In the genomic region with DNA sequence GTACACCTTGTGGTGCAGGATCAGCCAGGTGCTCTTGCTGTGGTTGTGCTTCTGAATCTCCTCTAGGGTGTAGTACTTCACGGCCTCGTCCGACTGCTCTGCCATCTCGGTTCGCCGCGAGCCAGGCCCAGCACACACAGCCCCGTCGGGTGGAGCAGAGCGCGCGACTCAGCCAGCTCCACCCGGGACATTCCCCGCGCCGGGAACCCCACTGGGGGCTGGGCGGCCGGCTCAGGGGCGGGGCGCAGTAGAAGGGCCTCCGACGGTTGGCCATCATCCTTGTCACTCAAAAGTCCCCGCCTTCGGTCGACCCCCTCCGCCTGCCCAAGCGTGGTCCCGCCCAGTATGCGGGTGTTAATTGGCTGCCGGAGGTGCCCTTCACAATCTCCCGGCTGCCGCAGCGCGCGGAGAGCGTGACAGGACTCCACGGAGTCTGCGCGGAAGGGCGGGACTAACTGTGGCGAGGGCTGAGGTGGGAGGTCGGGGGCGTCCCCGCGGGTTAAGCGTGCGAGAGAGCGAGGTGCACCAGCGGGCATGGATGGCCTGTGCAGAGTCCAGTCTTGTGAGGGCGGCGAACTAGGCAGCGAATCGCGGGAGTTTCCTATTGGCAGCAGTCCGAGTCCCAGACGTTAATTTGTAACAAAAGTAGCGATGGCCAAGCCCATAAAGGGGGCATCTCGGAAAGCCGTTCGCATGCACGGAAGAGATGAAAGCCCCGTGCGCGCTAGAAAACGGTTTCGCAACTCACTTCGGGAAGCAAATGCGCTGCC, we compare ENCODE assay signal across 8 cellular contexts. TPM values are rescaled to one million over a fixed set of nuclear protein-coding genes. Genes with fewer than 3 reads are reported as not detected.
DNase-seq lines count a peak whose midpoint lies in the region; ATAC-seq and TF ChIP-seq lines count a peak whose summit lies in the region.

A gene with protein sequence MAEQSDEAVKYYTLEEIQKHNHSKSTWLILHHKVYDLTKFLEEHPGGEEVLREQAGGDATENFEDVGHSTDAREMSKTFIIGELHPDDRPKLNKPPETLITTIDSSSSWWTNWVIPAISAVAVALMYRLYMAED (minus strand): TSS at position 193 of the 770 bp plus-strand sequence. CDS start 88 bp downstream, at position 105.

- TF ChIP-seq CTCF in coronary artery (IDR thresholded peaks at IDR 0.05): no peak

- intact Hi-C loops in activated CD4-positive, alpha-beta T cell treated with anti-CD3 and anti-CD28 coated beads, Interleukin-2, amount 10 ng/mL, durations not matched to agents 24 days and 14 days (cut with micrococcal nuclease): loop anchor here (1.0 to 5.0 kb wide), 5 partner anchors 45 to 305 kb away; partner anchors contain the start of genes TIMM21 and ZNF407
- intact Hi-C loops in left colon (cut with DNase I, micrococcal nuclease): no loop called here

- peaks cover 9% of the 10 kb centered on the region for H3K4me1 Mint-ChIP-seq in activated CD4-positive, alpha-beta T cell treated with anti-CD3 and anti-CD28 coated beads, Interleukin-2, amount 10 ng/mL, durations not matched to agents 24 days and 14 days

- peak within 1 kb of the TSS; percentile 94 for H3K4me3 ChIP-seq in coronary artery

- ATAC-seq in GM18873 (IDR thresholded peaks at IDR 0.05; ENCODE audit: low FRiP score, unreplicated experiment) (peak; percentile 100), HG03175 (IDR thresholded peaks at IDR 0.05; ENCODE audit: unreplicated experiment) (peak; percentile 99), left colon (peak; percentile 90)

- peak within 1 kb of the TSS; percentile 62 to 72 for H3K27ac ChIP-seq in coronary artery

- peak; percentile 100 for DNase-seq in AG08395 (ENCODE audit: low spot score)
- DNase-seq in NCI-H460 (ENCODE audit: extremely low read depth, low read depth): peak; percentile 89
- peak; percentile 99 for DNase-seq in activated CD4-positive, alpha-beta T cell treated with anti-CD3 and anti-CD28 coated beads, Interleukin-2, amount 10 ng/mL, durations not matched to agents 24 days and 14 days
- peak; percentile 98 for DNase-seq in coronary artery (ENCODE audit: low spot score)
- peak; percentile 97 to 98 for DNase-seq in left colon
- peak; percentile 97 for DNase-seq in stimulated activated CD4-positive, alpha-beta T cell treated with anti-CD3 and anti-CD28 coated beads, Interleukin-1b, Interleukin-23, amount 100 ng/mL, for 48 hours

- H3K36me3 Mint-ChIP-seq in activated CD4-positive, alpha-beta T cell treated with anti-CD3 and anti-CD28 coated beads, Interleukin-2, amount 10 ng/mL, durations not matched to agents 24 days and 14 days (ENCODE audit: low read depth): peaks cover 3% of the 10 kb centered on the region

- H3K4me3 Mint-ChIP-seq in activated CD4-positive, alpha-beta T cell treated with anti-CD3 and anti-CD28 coated beads, Interleukin-2, amount 10 ng/mL, durations not matched to agents 24 days and 14 days: no peak within 1 kb of the TSS

- H3K27me3 Mint-ChIP-seq in activated CD4-positive, alpha-beta T cell treated with anti-CD3 and anti-CD28 coated beads, Interleukin-2, amount 10 ng/mL, durations not matched to agents 24 days and 14 days: peaks cover 13% of the 10 kb centered on the region

- H3K9me3 Mint-ChIP-seq in activated CD4-positive, alpha-beta T cell treated with anti-CD3 and anti-CD28 coated beads, Interleukin-2, amount 10 ng/mL, durations not matched to agents 24 days and 14 days: no peaks in the 10 kb centered on the region

- H3K27ac Mint-ChIP-seq in activated CD4-positive, alpha-beta T cell treated with anti-CD3 and anti-CD28 coated beads, Interleukin-2, amount 10 ng/mL, durations not matched to agents 24 days and 14 days: peak within 1 kb of the TSS; percentile 88

RNA-seq across cellular contexts. Expression of the gene that starts here (rescaled TPM):
- 72.0 and 84.4 TPM in 2 replicates for total RNA-seq in NCI-H460 (2014; rRNA removed; shearing (Covaris generic))
- 29.2 and 48.9 TPM in 2 replicates for polyA plus RNA-seq in NCI-H460 (2014; cell fraction: nucleus; rRNA removed)
- total RNA-seq in activated CD4-positive, alpha-beta T cell treated with anti-CD3 and anti-CD28 coated beads, Interleukin-2, amount 10 ng/mL, durations not matched to agents 24 days and 14 days: 34.8 and 40.7 TPM in 2 replicates
- 100 to 1,000 TPM; 115 to 129 TPM for total RNA-seq in left colon

Comparison
In these comparisons a context has a peak if more than half of its experiments do, and no peak if none do; other contexts are left out.
1. Peak in every context shown above with its lines: DNase-seq, ATAC-seq, H3K4me3 ChIP-seq and H3K27ac ChIP-seq.